In genomic region chr1:201394596-201394995, GRCh38 we compare ENCODE assay signal across 26 cellular contexts. TPM values are rescaled to one million over a fixed set of nuclear protein-coding genes. Genes with fewer than 3 reads are reported as not detected.
DNase-seq lines count a peak whose midpoint lies in the region; ATAC-seq and TF ChIP-seq lines count a peak whose summit lies in the region.
"Had no signal": no experiment of that assay in that cellular context is flagged by ENCODE, and none has a peak within 500 bp of the region (broad histone marks: within the 10 kb centered on the region; RNA-seq: fewer than 3 reads in every experiment).

No MANE protein-coding gene starts in this region.

- no peak overlapping the region for H3K9ac ChIP-seq in mesenchymal stem cell (ENCODE audit: low read length)
- H3K9ac ChIP-seq: GM23248, KMS-11 had no signal

- TF ChIP-seq POLR2A in esophagus squamous epithelium (IDR thresholded peaks at IDR 0.05) = no peak

- 25 to 32% methylated on average over 3 of the region's 3 CpGs for WGBS in esophagus squamous epithelium, 2 donors
- 88% methylated on average over 3 of the region's 3 CpGs for WGBS in mesenchymal stem cell

- H2BK120ac ChIP-seq in mesenchymal stem cell (ENCODE audit: low read depth, low read length) = no peak overlapping the region

- no peak overlapping the region for H4K91ac ChIP-seq in mesenchymal stem cell (ENCODE audit: low read length)

- H3K27me3 ChIP-seq in esophagus squamous epithelium (peaks cover 0 to 25% (median 0%) of the 10 kb centered on the region in 4 donors), mesenchymal stem cell (ENCODE audit: control insufficient read depth in 1 of 2, insufficient read depth in 1 of 2, low read length in 2 of 2) (peaks cover 0 to 68% of the 10 kb centered on the region in 2 experiments), ascending aorta (peaks cover 10% of the 10 kb centered on the region)

- H3K4ac ChIP-seq in mesenchymal stem cell (ENCODE audit: low read depth in 1 of 2, low read length in 2 of 2) = no peak overlapping the region

- peak; percentile 4 for DNase-seq in Right ventricle myocardium superior
- DNase-seq in left ventricle myocardium superior = no peak
- no peak for DNase-seq in esophagus squamous epithelium (lab: John Stamatoyannopoulos, UW)
- no peak for DNase-seq in mesenchymal stem cell
- DNase-seq in stimulated activated CD4-positive, alpha-beta T cell treated with anti-CD3 and anti-CD28 coated beads, Interleukin-15, amount 100 ng/mL, for 24 hours = no peak
- DNase-seq in DMS114 treated with DMSO at 0.1 percent for 48 hours (lab: John Stamatoyannopoulos, UW; ENCODE audit: unreplicated experiment) = no peak
- no peak for DNase-seq in ascending aorta (ENCODE audit: low spot score in 2 of 2)
- no peak for DNase-seq in UCSD-AML1 (lab: John Stamatoyannopoulos, UW; ENCODE audit: unreplicated experiment)
- DNase-seq: ACHN; CD4-positive, alpha-beta T cell; GM23248; H9; MM.1S; NCI-H2029; NCI-H446 treated with DMSO at 0.1 percent for 48 hours; NCI-H526; NCI-H82; NK-92 treated with Interleukin-12 subunit alpha and Interleukin-12 subunit beta, amount 100 ng/mL, for 24 hours; PC-3 had no signal

- intact Hi-C loops in Right ventricle myocardium superior (cut with DNase I) (no loop called here), left ventricle myocardium superior (cut with micrococcal nuclease) (no loop called here), esophagus squamous epithelium (cut with DNase I) (no loop called here), ascending aorta (cut with DNase I) (no loop called here)

- H3K18ac ChIP-seq in mesenchymal stem cell (ENCODE audit: low read depth in 1 of 2, low read length in 2 of 2) = no peak overlapping the region

- no peak overlapping the region for H3K14ac ChIP-seq in mesenchymal stem cell (ENCODE audit: low read length in 2 of 2)

- peaks cover 20 to 73% (median 25%) of the 10 kb centered on the region in 3 donors for H3K4me1 ChIP-seq in esophagus squamous epithelium
- H3K4me1 ChIP-seq in mesenchymal stem cell (ENCODE audit: control insufficient read depth, insufficient read depth, low read depth, low read length) = peaks cover 61% of the 10 kb centered on the region
- peaks cover 0 to 7% of the 10 kb centered on the region in 2 donors for H3K4me1 ChIP-seq in ascending aorta
- H3K4me1 ChIP-seq: SJSA1 had no signal

- H3K9me3 ChIP-seq in esophagus squamous epithelium (no peaks in the 10 kb centered on the region), mesenchymal stem cell (ENCODE audit: control insufficient read depth, low read length) (no peaks in the 10 kb centered on the region), ascending aorta (no peaks in the 10 kb centered on the region)
- H3K9me3 ChIP-seq: SJSA1 had no signal

- no peak overlapping the region for H3K23ac ChIP-seq in mesenchymal stem cell (ENCODE audit: low read length in 2 of 2)

- H3K27ac ChIP-seq in esophagus squamous epithelium (peak overlapping the region in 3 of 4 donors; percentile 95 to 99 (median 97)), mesenchymal stem cell (ENCODE audit: low read length, poor library complexity, severe bottlenecking) (no peak overlapping the region), ascending aorta (no peak overlapping the region)
- H3K27ac ChIP-seq: 22Rv1, GM23248, HL-60, KMS-11, SJSA1 had no signal

- no peak overlapping the region for H3K4me2 ChIP-seq in mesenchymal stem cell (ENCODE audit: low read length, poor library complexity, severe bottlenecking)
- H3K4me2 ChIP-seq: KMS-11 had no signal

- ATAC-seq in Right ventricle myocardium superior (ENCODE audit: poor library complexity) (no peak), left ventricle myocardium superior (no peak)
- ATAC-seq: PC-3, Right ventricle myocardium inferior had no signal

- H2BK12ac ChIP-seq in mesenchymal stem cell (ENCODE audit: low read length in 2 of 2) = no peak overlapping the region

- peaks cover 24% of the 10 kb centered on the region for H3K79me1 ChIP-seq in mesenchymal stem cell (replicated peaks; ENCODE audit: low read length, poor library complexity, severe bottlenecking)

- H3K36me3 ChIP-seq in esophagus squamous epithelium (peaks cover 0 to 31% (median 0%) of the 10 kb centered on the region in 3 donors), mesenchymal stem cell (ENCODE audit: control insufficient read depth in 1 of 2, insufficient read depth in 2 of 2, low read depth in 1 of 2, low read length in 2 of 2) (no peaks in the 10 kb centered on the region), ascending aorta (no peaks in the 10 kb centered on the region)
- H3K36me3 ChIP-seq: SJSA1 had no signal

- H3K4me3 ChIP-seq in esophagus squamous epithelium = no peak overlapping the region
- H3K4me3 ChIP-seq in mesenchymal stem cell (ENCODE audit: insufficient read depth in 1 of 2, low read depth in 1 of 2, low read length in 2 of 2) = no peak overlapping the region
- no peak overlapping the region for H3K4me3 ChIP-seq in ascending aorta
- H3K4me3 ChIP-seq: GM23248, SJSA1 had no signal

- H4K8ac ChIP-seq in mesenchymal stem cell (ENCODE audit: low read length) = no peak overlapping the region

- peak overlapping the region; percentile 74 for H2AK5ac ChIP-seq in mesenchymal stem cell (ENCODE audit: low read length, severe bottlenecking)

- H2BK5ac ChIP-seq in mesenchymal stem cell (ENCODE audit: low read depth, low read length, poor library complexity, severe bottlenecking) = no peak overlapping the region

- H2BK15ac ChIP-seq in mesenchymal stem cell (ENCODE audit: low read depth, poor library complexity, severe bottlenecking) = no peak overlapping the region

- H2AFZ ChIP-seq in mesenchymal stem cell (ENCODE audit: low read depth, low read length) = no peak overlapping the region
- H2AFZ ChIP-seq: GM23248 had no signal

- TF ChIP-seq CTCF in esophagus squamous epithelium (IDR thresholded peaks at IDR 0.05) (no peak), ascending aorta (IDR thresholded peaks at IDR 0.05) (no peak)

RNA-seq across cellular contexts. Expression of gene LAD1, which starts 4.5 kb away (rescaled TPM):
- total RNA-seq in Right ventricle myocardium superior = 1.9 TPM
- total RNA-seq in left ventricle myocardium superior = 2.2 TPM
- total RNA-seq in esophagus squamous epithelium = 100 to 1,000 TPM; 242 to 377 (median 320) TPM
- polyA plus RNA-seq in mesenchymal stem cell (2013, experiment 1 of 2) = not detected
- not detected for polyA plus RNA-seq in mesenchymal stem cell (2013, experiment 2 of 2)
- total RNA-seq in ascending aorta = 0.43 TPM
- total RNA-seq: CD4-positive, alpha-beta T cell; GM23248; SJSA1 had no signal
- polyA plus RNA-seq: BJ, GM23248, IgD-negative memory B cell had no signal

RNA-seq across cellular contexts. Expression of gene TNNT2, which starts 17.1 kb away (rescaled TPM):
- 9,128 TPM for total RNA-seq in Right ventricle myocardium superior
- total RNA-seq in left ventricle myocardium superior = 10,350 TPM
- 1 to 10 TPM; 1.3 to 6.1 (median 1.8) TPM for total RNA-seq in esophagus squamous epithelium
- 0.07 TPM for polyA plus RNA-seq in mesenchymal stem cell (2013, experiment 1 of 2)
- not detected for polyA plus RNA-seq in mesenchymal stem cell (2013, experiment 2 of 2)
- total RNA-seq in ascending aorta = not detected
- total RNA-seq: CD4-positive, alpha-beta T cell; GM23248; SJSA1 had no signal
- polyA plus RNA-seq: BJ, GM23248, IgD-negative memory B cell had no signal

RNA-seq across cellular contexts. Expression of gene TNNI1, which starts 26.9 kb away (rescaled TPM):
- 4.3 TPM for total RNA-seq in Right ventricle myocardium superior
- 1.1 TPM for total RNA-seq in left ventricle myocardium superior
- not detected for total RNA-seq in esophagus squamous epithelium
- polyA plus RNA-seq in mesenchymal stem cell (2013, experiment 1 of 2) = not detected
- not detected for polyA plus RNA-seq in mesenchymal stem cell (2013, experiment 2 of 2)
- total RNA-seq in ascending aorta = not detected
- total RNA-seq: CD4-positive, alpha-beta T cell; GM23248; H9; PC-3; SJSA1 had no signal
- polyA plus RNA-seq: IgD-negative memory B cell had no signal

Comparison
In these comparisons a context has a peak if more than half of its experiments do, and no peak if none do; other contexts are left out.
1. H3K27ac ChIP-seq: peak in esophagus squamous epithelium (3 of 4); none in mesenchymal stem cell (single experiment) and ascending aorta (0 of 2).
2. RNA of gene LAD1, which starts 4.5 kb away (total RNA-seq): 242 to 377 TPM in esophagus squamous epithelium; 2.2 TPM in left ventricle myocardium superior (single experiment), 1.9 TPM in Right ventricle myocardium superior (single experiment) and 0.43 TPM in ascending aorta (single experiment); every median in the first group is over 10 times any median in the second.
3. RNA of gene TNNT2, which starts 17.1 kb away (total RNA-seq): 10,350 TPM in left ventricle myocardium superior (single experiment) and 9,128 TPM in Right ventricle myocardium superior (single experiment); 1.3 to 6.1 TPM in esophagus squamous epithelium and not detected in ascending aorta (single experiment); every median in the first group is over 1,000 times any median in the second.